18 cellular contexts compared by ENCODE assay signal in the genomic region with DNA sequence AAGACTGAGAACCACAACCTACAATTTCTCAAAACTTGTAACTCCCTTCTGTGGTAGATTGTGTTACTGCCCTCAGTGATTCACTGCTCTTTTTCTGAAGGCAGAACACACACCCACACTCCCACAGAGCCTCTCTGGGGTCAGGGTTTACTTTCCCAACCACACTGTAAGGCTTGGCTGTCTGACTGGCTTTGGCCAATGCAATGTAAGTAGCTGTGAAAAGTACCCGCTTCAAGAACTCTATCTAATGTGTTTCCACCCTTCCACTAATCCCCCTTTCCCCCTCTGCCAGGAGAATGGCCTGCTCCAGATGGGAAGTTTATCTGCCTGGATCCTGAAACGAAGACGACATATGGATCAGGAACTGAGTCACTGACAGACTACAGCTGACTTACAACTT.
A peak's percentile ranks its signal among the peaks of the same experiment; 100 is the strongest.
DNase-seq lines count a peak whose midpoint lies in the region; ATAC-seq, FAIRE-seq and TF ChIP-seq lines count a peak whose summit lies in the region.
"Had no signal": no experiment of that assay in that cellular context is flagged by ENCODE, and none has a peak within 500 bp of the region (broad histone marks: within the 10 kb centered on the region; RNA-seq: fewer than 3 reads in every experiment).

No MANE protein-coding gene starts in this region.

- H3K4me3 Mint-ChIP-seq in MCF 10A (ENCODE audit: unreplicated experiment), result no peak overlapping the region
- H3K4me3 Mint-ChIP-seq in astrocyte (ENCODE audit: unreplicated experiment), result no peak overlapping the region
- H3K4me3 Mint-ChIP-seq: activated T-cell treated with anti-CD3 and anti-CD28 coated beads, Interleukin-2, amount 50 U/mL, for 72 hours; memory B cell; type B pancreatic cell had no signal

- H3K27ac Mint-ChIP-seq in MCF 10A (ENCODE audit: low read depth, unreplicated experiment) (no peak overlapping the region), astrocyte (ENCODE audit: unreplicated experiment) (peak overlapping the region; percentile 59)
- H3K27ac Mint-ChIP-seq: activated T-cell treated with anti-CD3 and anti-CD28 coated beads, Interleukin-2, amount 50 U/mL, for 72 hours; memory B cell; type B pancreatic cell had no signal

- peak overlapping the region; percentile 22 for H3K4me2 ChIP-seq in astrocyte (ENCODE audit: low read length)
- H3K4me2 ChIP-seq: KMS-11 had no signal

- POLR2A ChIA-PET in MCF 10A (lab: Yijun Ruan, JAX), result no interaction called here
- POLR2A ChIA-PET in GM10248 (lab: Yijun Ruan, JAX), result no interaction called here

- H3K9me3 ChIP-seq in breast epithelium (no peaks in the 10 kb centered on the region), astrocyte (ENCODE audit: insufficient read depth, low read depth, low read length) (no peaks in the 10 kb centered on the region)
- H3K9me3 ChIP-seq: pancreas had no signal

- H3K27me3 ChIP-seq in breast epithelium, result no peaks in the 10 kb centered on the region
- H3K27me3 ChIP-seq in astrocyte (ENCODE audit: insufficient read depth, low read length), result no peaks in the 10 kb centered on the region
- H3K27me3 ChIP-seq: pancreas had no signal

- H3K9me3 Mint-ChIP-seq in MCF 10A (ENCODE audit: unreplicated experiment), result no peaks in the 10 kb centered on the region
- no peaks in the 10 kb centered on the region for H3K9me3 Mint-ChIP-seq in astrocyte (ENCODE audit: unreplicated experiment)
- H3K9me3 Mint-ChIP-seq: activated T-cell treated with anti-CD3 and anti-CD28 coated beads, Interleukin-2, amount 50 U/mL, for 72 hours had no signal

- H3K27ac ChIP-seq in breast epithelium (no peak overlapping the region), astrocyte (ENCODE audit: low read depth, low read length) (peak overlapping the region; percentile 26)
- H3K27ac ChIP-seq: KMS-11, pancreas had no signal

- H3K36me3 ChIP-seq in breast epithelium (no peaks in the 10 kb centered on the region), astrocyte (ENCODE audit: insufficient read depth, low read length) (peaks cover 48% of the 10 kb centered on the region)
- H3K36me3 ChIP-seq: pancreas had no signal

- intact Hi-C loops in MCF 10A (cut with micrococcal nuclease), result no loop called here
- intact Hi-C loops in breast epithelium (cut with DNase I; ENCODE audit: low total_unique reads), result no loop called here

- peak; percentile 9 for FAIRE-seq in astrocyte (lab: Jason Lieb, UNC)
- FAIRE-seq: endothelial cell of umbilical vein, pancreas had no signal

- no peaks in the 10 kb centered on the region for H3K4me1 ChIP-seq in breast epithelium
- peaks cover 11% of the 10 kb centered on the region for H3K4me1 ChIP-seq in astrocyte (ENCODE audit: insufficient read depth, low read length)
- H3K4me1 ChIP-seq: pancreas had no signal

- H3K9ac ChIP-seq in astrocyte (ENCODE audit: low read length), result no peak overlapping the region
- H3K9ac ChIP-seq: KMS-11 had no signal

- no peaks in the 10 kb centered on the region for H3K36me3 Mint-ChIP-seq in MCF 10A (ENCODE audit: insufficient read depth, unreplicated experiment)
- peaks cover 16% of the 10 kb centered on the region for H3K36me3 Mint-ChIP-seq in astrocyte (ENCODE audit: low read depth, unreplicated experiment)
- H3K36me3 Mint-ChIP-seq: memory B cell had no signal

- H4K20me1 ChIP-seq in astrocyte (ENCODE audit: insufficient read depth, low read length), result peaks cover 4% of the 10 kb centered on the region

- no peak for ATAC-seq in GM21447 (IDR thresholded peaks at IDR 0.05; ENCODE audit: unreplicated experiment)
- no peak for ATAC-seq in GM18858 (IDR thresholded peaks at IDR 0.05; ENCODE audit: unreplicated experiment)
- ATAC-seq: activated T-cell treated with anti-CD3 and anti-CD28 coated beads, Interleukin-2, amount 50 U/mL, for 72 hours had no signal

- H3K27me3 Mint-ChIP-seq in MCF 10A (ENCODE audit: insufficient read depth, unreplicated experiment) (no peaks in the 10 kb centered on the region), astrocyte (ENCODE audit: low read depth, unreplicated experiment) (no peaks in the 10 kb centered on the region)
- H3K27me3 Mint-ChIP-seq: memory B cell, type B pancreatic cell had no signal

- TF ChIP-seq POLR2A in breast epithelium (IDR thresholded peaks at IDR 0.05), result no peak

- TF ChIP-seq CTCF in MCF 10A (IDR thresholded peaks at IDR 0.05; ENCODE audit: unreplicated experiment), result no peak
- TF ChIP-seq CTCF in breast epithelium (IDR thresholded peaks at IDR 0.05), result no peak
- no peak for TF ChIP-seq CTCF in astrocyte (IDR thresholded peaks at IDR 0.05; ENCODE audit: insufficient read depth, low read depth, low read length)
- TF ChIP-seq CTCF in foreskin fibroblast (IDR thresholded peaks at IDR 0.05; ENCODE audit: low read depth, low read length), result no peak
- no peak for TF ChIP-seq CTCF in GM10248 (IDR thresholded peaks at IDR 0.05; ENCODE audit: control extremely low read depth, extremely low read depth, low read depth, missing control alignments)

- BruUV-seq in MCF 10A (replicated peaks; lab: Mats Ljungman, UMichigan), result no TSS peak

- H3K4me1 Mint-ChIP-seq in MCF 10A (ENCODE audit: insufficient read depth, unreplicated experiment), result no peaks in the 10 kb centered on the region
- H3K4me1 Mint-ChIP-seq in astrocyte (ENCODE audit: low read depth, unreplicated experiment), result peaks cover 29% of the 10 kb centered on the region
- H3K4me1 Mint-ChIP-seq: memory B cell had no signal

- DNase-seq in MCF 10A (ENCODE audit: unreplicated experiment) (peak; percentile 3), breast epithelium (ENCODE audit: low spot score in 2 of 2) (no peak), astrocyte (ENCODE audit: low read depth) (peak; percentile 84), foreskin fibroblast (peak; percentile 44 to 45), stromal cell of bone marrow (ENCODE audit: low read depth) (peak; percentile 82), GM10248 (ENCODE audit: extremely low spot score) (no peak)
- DNase-seq: 8988T; activated CD4-positive, alpha-beta T cell treated with anti-CD3 and anti-CD28 coated beads for 4 hours; activated T-cell treated with anti-CD3 and anti-CD28 coated beads, Interleukin-2, amount 50 U/mL, for 72 hours; OCI-M1; pancreas; stimulated activated CD4-positive, alpha-beta T cell treated with anti-CD3 and anti-CD28 coated beads, Interleukin-15, amount 100 ng/mL, for 24 hours had no signal

- H2AFZ ChIP-seq in astrocyte (ENCODE audit: low read depth, low read length), result no peak overlapping the region

- H3K79me2 ChIP-seq in astrocyte (ENCODE audit: insufficient read depth, low read length), result peaks cover 10% of the 10 kb centered on the region

- H3K4me3 ChIP-seq in breast epithelium, result no peak overlapping the region
- H3K4me3 ChIP-seq in astrocyte (ENCODE audit: insufficient read depth, low read depth, low read length), result no peak overlapping the region
- H3K4me3 ChIP-seq in foreskin fibroblast (ENCODE audit: low read depth in 1 of 2, low read length in 2 of 2), result no peak overlapping the region
- H3K4me3 ChIP-seq: pancreas had no signal

- CTCF ChIA-PET in MCF 10A (lab: Yijun Ruan, JAX) (interaction anchor here (0.6 kb wide), 1 partner anchor 233 kb away, joined by 3 read pairs; no protein-coding TSS in a partner anchor), GM10248 (lab: Yijun Ruan, JAX) (interaction anchor here (1.1 kb wide), 1 partner anchor 29 kb away, joined by 3 read pairs; no protein-coding TSS in a partner anchor)

Comparison
In these comparisons a context has a peak if more than half of its experiments do, and no peak if none do; other contexts are left out.
1. DNase-seq: peak in MCF 10A (single experiment), astrocyte (single experiment), foreskin fibroblast (2 of 2) and stromal cell of bone marrow (single experiment); none in breast epithelium (0 of 2) and GM10248 (single experiment).